21 cellular contexts compared by ENCODE assay signal in genomic region chr10:115030483-115031200, GRCh38.
DNase-seq lines count a peak whose midpoint lies in the region.
"Had no signal": no experiment of that assay in that cellular context is flagged by ENCODE, and none has a peak within 500 bp of the region (broad histone marks: within the 10 kb centered on the region; RNA-seq: fewer than 3 reads in every experiment).

No MANE protein-coding gene starts in this region.

- H3K9me3 ChIP-seq in SJCRH30 (replicated peaks) (no peaks in the 10 kb centered on the region), mesodermal cell (ENCODE audit: control insufficient read depth, low read length) (no peaks in the 10 kb centered on the region)
- H3K9me3 ChIP-seq: ovary, tibial artery had no signal

- no peaks in the 10 kb centered on the region for H3K36me3 Mint-ChIP-seq in activated T-cell treated with anti-CD3 and anti-CD28 coated beads, Interleukin-2, amount 50 U/mL, for 24 hours (ENCODE audit: low read depth)
- H3K36me3 Mint-ChIP-seq: activated naive CD4-positive, alpha-beta T cell treated with anti-CD3 and anti-CD28 coated beads, Interleukin-2, amount 10 ng/mL, durations not matched to agents 7 days and 5 days; stimulated activated naive B cell treated with anti-CD40 and anti-IgM and Interleukin-4, amounts not matched to agents 10 μg/mL and 1 μg/mL and 100 μg/mL, for 72 hours had no signal

- no peaks in the 10 kb centered on the region for H3K27me3 ChIP-seq in SJCRH30
- H3K27me3 ChIP-seq: ovary, tibial artery had no signal

- H3K36me3 ChIP-seq in SJCRH30 (no peaks in the 10 kb centered on the region), mesodermal cell (ENCODE audit: control insufficient read depth, insufficient read depth, low read length) (no peaks in the 10 kb centered on the region)
- H3K36me3 ChIP-seq: ovary, tibial artery had no signal

- 79 to 84% methylated on average over 7 of the region's 8 CpGs for whole genome bisulfite sequencing in mesodermal cell (ENCODE audit: insufficient coverage in 2 of 2), 2 experiments

- H3K27ac ChIP-seq in SJCRH30: no peak overlapping the region
- H3K27ac ChIP-seq in mesodermal cell (ENCODE audit: low read depth, low read length, severe bottlenecking): peak overlapping the region; percentile 16
- H3K27ac ChIP-seq: ovary, PC-9, tibial artery had no signal

- H3K4me3 ChIP-seq in SJCRH30 (no peak overlapping the region), mesodermal cell (ENCODE audit: extremely low read depth, insufficient read depth, low read length, poor library complexity, severe bottlenecking) (no peak overlapping the region)
- H3K4me3 ChIP-seq: ovary, PC-9, tibial artery had no signal

- DNase-seq in ELF-1 (ENCODE audit: low read depth, low spot score) (peak; percentile 63), SJCRH30 (peak; percentile 6 to 53), ecto neural progenitor cell (ENCODE audit: low spot score) (peak; percentile 46), GDM1 (lab: John Stamatoyannopoulos, UW) (no peak), NCI-H446 treated with DMSO at 0.1 percent for 48 hours (lab: John Stamatoyannopoulos, UW) (no peak), T-helper 2 cell (no peak)
- no peak for DNase-seq in activated T-cell treated with anti-CD3 and anti-CD28 coated beads, Interleukin-2, amount 50 U/mL, for 24 hours
- DNase-seq: activated CD8-positive, alpha-beta memory T cell treated with anti-CD3 and anti-CD28 coated beads for 24 hours; activated naive CD4-positive, alpha-beta T cell treated with anti-CD3 and anti-CD28 coated beads, Interleukin-2, amount 10 ng/mL, durations not matched to agents 7 days and 5 days; activated T-cell treated with anti-CD3 and anti-CD28 coated beads, Interleukin-2, amount 50 U/mL, for 72 hours; C1 segment of cervical spinal cord; kidney; NCI-H1417 treated with DMSO at 0.1 percent for 48 hours; NCI-H2171; NCI-H526; ovary; PC-9; stimulated activated naive B cell treated with anti-CD40 and anti-IgM and Interleukin-4, amounts not matched to agents 10 μg/mL and 1 μg/mL and 100 μg/mL, for 72 hours; tibial artery had no signal

- H3K9me3 Mint-ChIP-seq in activated T-cell treated with anti-CD3 and anti-CD28 coated beads, Interleukin-2, amount 50 U/mL, for 24 hours: no peaks in the 10 kb centered on the region
- H3K9me3 Mint-ChIP-seq: activated naive CD4-positive, alpha-beta T cell treated with anti-CD3 and anti-CD28 coated beads, Interleukin-2, amount 10 ng/mL, durations not matched to agents 7 days and 5 days; activated T-cell treated with anti-CD3 and anti-CD28 coated beads, Interleukin-2, amount 50 U/mL, for 72 hours; stimulated activated naive B cell treated with anti-CD40 and anti-IgM and Interleukin-4, amounts not matched to agents 10 μg/mL and 1 μg/mL and 100 μg/mL, for 72 hours; T-helper 2 cell treated with Interferon-gamma antibody and Interleukin-4, amounts not matched to agents 5 μg/mL and 100 μg/mL, for 36 hours had no signal

- H3K27me3 Mint-ChIP-seq in activated T-cell treated with anti-CD3 and anti-CD28 coated beads, Interleukin-2, amount 50 U/mL, for 24 hours: peaks cover 10% of the 10 kb centered on the region
- H3K27me3 Mint-ChIP-seq: activated naive CD4-positive, alpha-beta T cell treated with anti-CD3 and anti-CD28 coated beads, Interleukin-2, amount 10 ng/mL, durations not matched to agents 7 days and 5 days had no signal

- H3K4me1 ChIP-seq in SJCRH30 (no peaks in the 10 kb centered on the region), mesodermal cell (ENCODE audit: control insufficient read depth, insufficient read depth, low read length, poor library complexity, severe bottlenecking) (peaks cover 10% of the 10 kb centered on the region)
- H3K4me1 ChIP-seq: tibial artery had no signal

- H3K27ac Mint-ChIP-seq in activated T-cell treated with anti-CD3 and anti-CD28 coated beads, Interleukin-2, amount 50 U/mL, for 24 hours: no peak overlapping the region
- H3K27ac Mint-ChIP-seq: activated naive CD4-positive, alpha-beta T cell treated with anti-CD3 and anti-CD28 coated beads, Interleukin-2, amount 10 ng/mL, durations not matched to agents 7 days and 5 days; activated T-cell treated with anti-CD3 and anti-CD28 coated beads, Interleukin-2, amount 50 U/mL, for 72 hours; stimulated activated naive B cell treated with anti-CD40 and anti-IgM and Interleukin-4, amounts not matched to agents 10 μg/mL and 1 μg/mL and 100 μg/mL, for 72 hours; T-helper 2 cell treated with Interferon-gamma antibody and Interleukin-4, amounts not matched to agents 5 μg/mL and 100 μg/mL, for 36 hours had no signal

- H3K4me1 Mint-ChIP-seq in activated T-cell treated with anti-CD3 and anti-CD28 coated beads, Interleukin-2, amount 50 U/mL, for 24 hours (ENCODE audit: low read depth): no peaks in the 10 kb centered on the region
- H3K4me1 Mint-ChIP-seq: activated naive CD4-positive, alpha-beta T cell treated with anti-CD3 and anti-CD28 coated beads, Interleukin-2, amount 10 ng/mL, durations not matched to agents 7 days and 5 days; stimulated activated naive B cell treated with anti-CD40 and anti-IgM and Interleukin-4, amounts not matched to agents 10 μg/mL and 1 μg/mL and 100 μg/mL, for 72 hours had no signal

- no peak overlapping the region for H3K4me3 Mint-ChIP-seq in activated T-cell treated with anti-CD3 and anti-CD28 coated beads, Interleukin-2, amount 50 U/mL, for 24 hours
- H3K4me3 Mint-ChIP-seq: activated naive CD4-positive, alpha-beta T cell treated with anti-CD3 and anti-CD28 coated beads, Interleukin-2, amount 10 ng/mL, durations not matched to agents 7 days and 5 days; activated T-cell treated with anti-CD3 and anti-CD28 coated beads, Interleukin-2, amount 50 U/mL, for 72 hours; T-helper 2 cell treated with Interferon-gamma antibody and Interleukin-4, amounts not matched to agents 5 μg/mL and 100 μg/mL, for 36 hours had no signal

Comparison
In these comparisons a context has a peak if more than half of its experiments do, and no peak if none do; other contexts are left out.
1. DNase-seq: peak in ELF-1 (single experiment), SJCRH30 (2 of 2) and ecto neural progenitor cell (single experiment); none in GDM1 (single experiment), activated T-cell treated with anti-CD3 and anti-CD28 coated beads, Interleukin-2, amount 50 U/mL, for 24 hours (single experiment), NCI-H446 treated with DMSO at 0.1 percent for 48 hours (single experiment) and T-helper 2 cell (0 of 5).